10 cellular contexts compared by ENCODE assay signal in genomic region chr11:10454506-10454901, GRCh38. TPM values are rescaled to one million over a fixed set of nuclear protein-coding genes. Genes with fewer than 3 reads are reported as not detected.
DNase-seq lines count a peak whose midpoint lies in the region; ATAC-seq and TF ChIP-seq lines count a peak whose summit lies in the region.
"Had no signal": no experiment of that assay in that cellular context is flagged by ENCODE, and none has a peak within 500 bp of the region (broad histone marks: within the 10 kb centered on the region; RNA-seq: fewer than 3 reads in every experiment).

No MANE protein-coding gene starts in this region.

- H3K36me3 ChIP-seq in DOHH2 (ENCODE audit: control insufficient read depth, low read length) (peaks cover 3% of the 10 kb centered on the region), OCI-LY1 (ENCODE audit: insufficient read depth, low read length) (no peaks in the 10 kb centered on the region), parathyroid adenoma (ENCODE audit: control insufficient read depth, insufficient read depth, low read length) (no peaks in the 10 kb centered on the region), thyroid gland (no peaks in the 10 kb centered on the region)
- H3K36me3 ChIP-seq: ascending aorta, pancreas had no signal

- H3K4me1 ChIP-seq in DOHH2 (ENCODE audit: control insufficient read depth, low read length) (peaks cover 82% of the 10 kb centered on the region), OCI-LY1 (ENCODE audit: insufficient read depth, low read length, severe bottlenecking) (peaks cover 71% of the 10 kb centered on the region), parathyroid adenoma (peaks cover 31% of the 10 kb centered on the region), thyroid gland (peaks cover 0 to 16% of the 10 kb centered on the region in 2 donors)
- H3K4me1 ChIP-seq: pancreas had no signal

- in situ Hi-C loops in KBM-7 (cut with MboI; ENCODE audit: low pct_unique_long_range_greater_than_20kb, low sequenced_read_pairs): no loop called here

- no peaks in the 10 kb centered on the region for H4K20me1 ChIP-seq in DOHH2 (ENCODE audit: control insufficient read depth, insufficient read depth, low read depth, low read length)
- H4K20me1 ChIP-seq in OCI-LY1 (ENCODE audit: insufficient read depth, low read length): no peaks in the 10 kb centered on the region

- H3K4me2 ChIP-seq in DOHH2 (ENCODE audit: low read length) (peak overlapping the region; percentile 90), OCI-LY1 (ENCODE audit: low read length) (no peak overlapping the region; the same call in 1 of the 2 replicates), parathyroid adenoma (ENCODE audit: low read length) (no peak overlapping the region)

- WGBS in thyroid gland, 2 donors: 63 to 78% methylated on average over 3 of the region's 3 CpGs

- H3K27ac ChIP-seq in DOHH2 (ENCODE audit: low read depth, low read length) (peak overlapping the region; percentile 90), OCI-LY1 (ENCODE audit: low read depth, low read length, poor library complexity, severe bottlenecking) (peak overlapping the region; percentile 92), parathyroid adenoma (peak overlapping the region; percentile 94), thyroid gland (no peak overlapping the region)
- H3K27ac ChIP-seq: ascending aorta had no signal

- H3K9me2 ChIP-seq in DOHH2 (replicated peaks; ENCODE audit: control insufficient read depth, low read length) (no peaks in the 10 kb centered on the region), OCI-LY1 (ENCODE audit: low read depth, low read length) (no peaks in the 10 kb centered on the region)

- H3K27me3 ChIP-seq in DOHH2 (ENCODE audit: control insufficient read depth, low read length) (peaks cover 17% of the 10 kb centered on the region; the same call in 1 of the 2 replicates), OCI-LY1 (ENCODE audit: insufficient read depth, low read length) (no peaks in the 10 kb centered on the region; the same call in 1 of the 2 replicates), parathyroid adenoma (ENCODE audit: control insufficient read depth, insufficient read depth, low read length) (no peaks in the 10 kb centered on the region), thyroid gland (no peaks in the 10 kb centered on the region)
- H3K27me3 ChIP-seq: ascending aorta, pancreas had no signal

- H3K4me3 ChIP-seq in DOHH2 (ENCODE audit: low read length) (peak overlapping the region; percentile 77), OCI-LY1 (ENCODE audit: low read depth, low read length, poor library complexity, severe bottlenecking) (no peak overlapping the region), choroid plexus epithelial cell (ENCODE audit: low read depth, low read length) (no peak overlapping the region), parathyroid adenoma (ENCODE audit: low read depth, low read length) (no peak overlapping the region), thyroid gland (replicated peaks in 1 of 3) (no peak overlapping the region)
- H3K4me3 ChIP-seq: pancreas had no signal

- peak; percentile 23 for DNase-seq in choroid plexus epithelial cell (ENCODE audit: low read depth)
- DNase-seq in KBM-7: no peak
- DNase-seq in thyroid gland: no peak
- no peak for DNase-seq in left colon
- DNase-seq: pancreas, RPMI8226 had no signal

- H3K79me2 ChIP-seq in DOHH2 (ENCODE audit: control insufficient read depth, low read length): peaks cover 22% of the 10 kb centered on the region
- peaks cover 14% of the 10 kb centered on the region; the same call in 1 of the 2 replicates for H3K79me2 ChIP-seq in OCI-LY1 (ENCODE audit: insufficient read depth, low read length)
- peaks cover 6% of the 10 kb centered on the region for H3K79me2 ChIP-seq in parathyroid adenoma

- no peak for TF ChIP-seq CTCF in DOHH2 (IDR thresholded peaks at IDR 0.05; ENCODE audit: low read depth, low read length, poor library complexity, severe bottlenecking)
- no peak for TF ChIP-seq CTCF in OCI-LY1 (IDR thresholded peaks at IDR 0.05; ENCODE audit: low read length)
- TF ChIP-seq CTCF in choroid plexus epithelial cell (conservative IDR thresholded peaks at IDR 0.05; ENCODE audit: low read depth, low read length): no peak
- no peak for TF ChIP-seq CTCF in parathyroid adenoma (IDR thresholded peaks at IDR 0.05)
- TF ChIP-seq CTCF in thyroid gland (IDR thresholded peaks at IDR 0.05): no peak

- H3F3A ChIP-seq in DOHH2 (ENCODE audit: control insufficient read depth, insufficient read depth) (peaks cover 23% of the 10 kb centered on the region; the same call in 1 of the 2 replicates), OCI-LY1 (ENCODE audit: insufficient read depth, low read length) (no peaks in the 10 kb centered on the region)

- intact Hi-C loops in thyroid gland (cut with DNase I) (no loop called here), left colon (cut with DNase I, micrococcal nuclease) (no loop called here)

- H3K9ac ChIP-seq in OCI-LY1 (ENCODE audit: low read length): no peak overlapping the region
- no peak overlapping the region for H3K9ac ChIP-seq in parathyroid adenoma

- no peak for TF ChIP-seq POLR2A in thyroid gland (IDR thresholded peaks at IDR 0.05)

- ATAC-seq in left colon: no peak

- H2AFZ ChIP-seq in OCI-LY1 (ENCODE audit: low read length): no peak overlapping the region
- no peak overlapping the region for H2AFZ ChIP-seq in parathyroid adenoma

- H3K9me3 ChIP-seq in DOHH2 (ENCODE audit: control insufficient read depth, insufficient read depth, low read length): no peaks in the 10 kb centered on the region
- H3K9me3 ChIP-seq in OCI-LY1 (ENCODE audit: low read length): no peaks in the 10 kb centered on the region
- H3K9me3 ChIP-seq in parathyroid adenoma (ENCODE audit: control insufficient read depth, low read length): no peaks in the 10 kb centered on the region
- H3K9me3 ChIP-seq in thyroid gland: no peaks in the 10 kb centered on the region
- H3K9me3 ChIP-seq: ascending aorta, pancreas had no signal

RNA-seq across cellular contexts. Expression of gene AMPD3, which starts 0.6 kb away (rescaled TPM):
- total RNA-seq in thyroid gland (10 to 100 TPM in 2 of 4 donors, 1 to 10 TPM in 2; 3.8 to 13.0 (median 7.6) TPM), left colon (10 to 100 TPM; 12.0 to 15.0 TPM)

Comparison
In these comparisons a context has a peak if more than half of its experiments do, and no peak if none do; other contexts are left out.
1. H3K27ac ChIP-seq: peak in DOHH2 (single experiment), OCI-LY1 (single experiment) and parathyroid adenoma (single experiment); none in thyroid gland (0 of 3).